18 cellular contexts compared by ENCODE assay signal in the genomic region with DNA sequence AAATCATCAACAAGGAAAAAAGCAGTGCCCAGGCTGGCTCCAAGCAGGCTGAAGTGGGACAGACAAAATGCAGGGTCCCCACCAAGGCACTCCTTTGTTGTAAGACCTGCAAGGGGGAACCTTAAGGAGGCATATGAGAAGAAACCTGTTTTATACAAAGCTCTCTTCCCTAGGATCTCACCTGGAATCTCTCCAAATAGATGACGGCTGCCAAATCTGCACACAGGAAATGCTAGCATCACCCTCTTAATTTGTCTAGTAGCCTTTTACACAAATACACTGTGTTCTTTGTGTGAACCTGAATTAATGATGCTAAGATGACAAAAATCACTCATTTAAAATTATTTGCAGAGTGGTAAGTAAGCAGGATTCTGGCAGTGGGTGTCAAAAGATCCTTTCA.
DNase-seq lines count a peak whose midpoint lies in the region; ATAC-seq and TF ChIP-seq lines count a peak whose summit lies in the region.
"Had no signal": no experiment of that assay in that cellular context is flagged by ENCODE, and none has a peak within 500 bp of the region (broad histone marks: within the 10 kb centered on the region; RNA-seq: fewer than 3 reads in every experiment).

No MANE protein-coding gene starts in this region.

- H3K4me3 ChIP-seq in thyroid gland (replicated peaks in 1 of 3) = no peak overlapping the region
- H3K4me3 ChIP-seq: colonic mucosa, gastroesophageal sphincter had no signal

- no peak overlapping the region for H3K27ac Mint-ChIP-seq in activated T-cell treated with anti-CD3 and anti-CD28 coated beads, Interleukin-2, amount 50 U/mL, for 24 hours
- H3K27ac Mint-ChIP-seq: activated B cell treated with CpG ODN at 0.5 μM for 24 hours; stimulated activated naive B cell treated with anti-CD40 and anti-IgM and Interleukin-4, amounts not matched to agents 10 μg/mL and 1 μg/mL and 100 μg/mL, for 72 hours; type B pancreatic cell had no signal

- no peaks in the 10 kb centered on the region for H3K4me1 Mint-ChIP-seq in activated T-cell treated with anti-CD3 and anti-CD28 coated beads, Interleukin-2, amount 50 U/mL, for 24 hours (ENCODE audit: low read depth)
- H3K4me1 Mint-ChIP-seq: activated B cell treated with CpG ODN at 0.5 μM for 24 hours; stimulated activated naive B cell treated with anti-CD40 and anti-IgM and Interleukin-4, amounts not matched to agents 10 μg/mL and 1 μg/mL and 100 μg/mL, for 72 hours had no signal

- DNase-seq in NCI-H748 (lab: John Stamatoyannopoulos, UW; ENCODE audit: unreplicated experiment) (peak; percentile 10), NCI-H748 treated with DMSO at 0.1 percent for 48 hours (lab: John Stamatoyannopoulos, UW) (no peak), NCI-H774 (lab: John Stamatoyannopoulos, UW) (peak; percentile 20), cerebellar cortex (ENCODE audit: low spot score) (peak; percentile 81), thyroid gland (peak; percentile 30 to 55), NCI-H1105 (lab: John Stamatoyannopoulos, UW) (no peak)
- no peak for DNase-seq in activated T-cell treated with anti-CD3 and anti-CD28 coated beads, Interleukin-2, amount 50 U/mL, for 24 hours
- DNase-seq: activated B cell treated with CpG ODN at 0.5 μM for 24 hours; colonic mucosa; NCI-H1694 treated with DMSO at 0.1 percent for 48 hours; NCI-H82; RPMI8226; stimulated activated naive B cell treated with anti-CD40 and anti-IgM and Interleukin-4, amounts not matched to agents 10 μg/mL and 1 μg/mL and 100 μg/mL, for 72 hours had no signal

- no peaks in the 10 kb centered on the region for H3K36me3 Mint-ChIP-seq in activated T-cell treated with anti-CD3 and anti-CD28 coated beads, Interleukin-2, amount 50 U/mL, for 24 hours (ENCODE audit: low read depth)
- H3K36me3 Mint-ChIP-seq: stimulated activated naive B cell treated with anti-CD40 and anti-IgM and Interleukin-4, amounts not matched to agents 10 μg/mL and 1 μg/mL and 100 μg/mL, for 72 hours; type B pancreatic cell had no signal

- WGBS in thyroid gland, 2 donors = 9 to 19% methylated on average over 1 of the region's 1 CpG

- intact Hi-C loops in thyroid gland (cut with DNase I) = no loop called here

- no peak for TF ChIP-seq POLR2A in thyroid gland (IDR thresholded peaks at IDR 0.05)

- no peaks in the 10 kb centered on the region for H3K9me3 ChIP-seq in thyroid gland
- H3K9me3 ChIP-seq: colonic mucosa, gastroesophageal sphincter, neutrophil had no signal

- no peak overlapping the region for H3K27ac ChIP-seq in thyroid gland
- H3K27ac ChIP-seq: colonic mucosa, gastroesophageal sphincter, neutrophil had no signal

- no peaks in the 10 kb centered on the region for H3K27me3 ChIP-seq in thyroid gland
- H3K27me3 ChIP-seq: colonic mucosa, gastroesophageal sphincter, neutrophil had no signal

- H3K4me1 ChIP-seq in thyroid gland = peaks cover 0 to 12% of the 10 kb centered on the region in 2 donors
- H3K4me1 ChIP-seq: colonic mucosa had no signal

- H3K4me3 Mint-ChIP-seq in activated T-cell treated with anti-CD3 and anti-CD28 coated beads, Interleukin-2, amount 50 U/mL, for 24 hours = no peak overlapping the region
- H3K4me3 Mint-ChIP-seq: activated B cell treated with CpG ODN at 0.5 μM for 24 hours; stimulated activated naive B cell treated with anti-CD40 and anti-IgM and Interleukin-4, amounts not matched to agents 10 μg/mL and 1 μg/mL and 100 μg/mL, for 72 hours; type B pancreatic cell had no signal

- TF ChIP-seq CTCF in thyroid gland (IDR thresholded peaks at IDR 0.05) = no peak

- no peaks in the 10 kb centered on the region for H3K36me3 ChIP-seq in thyroid gland
- H3K36me3 ChIP-seq: colonic mucosa, gastroesophageal sphincter, neutrophil had no signal

- H3K9me3 Mint-ChIP-seq in activated T-cell treated with anti-CD3 and anti-CD28 coated beads, Interleukin-2, amount 50 U/mL, for 24 hours = no peaks in the 10 kb centered on the region
- H3K9me3 Mint-ChIP-seq: activated B cell treated with CpG ODN at 0.5 μM for 24 hours; stimulated activated naive B cell treated with anti-CD40 and anti-IgM and Interleukin-4, amounts not matched to agents 10 μg/mL and 1 μg/mL and 100 μg/mL, for 72 hours; type B pancreatic cell had no signal

- H3K27me3 Mint-ChIP-seq in activated T-cell treated with anti-CD3 and anti-CD28 coated beads, Interleukin-2, amount 50 U/mL, for 24 hours = peaks cover 19% of the 10 kb centered on the region

- no peak for ATAC-seq in HG03097 (IDR thresholded peaks at IDR 0.05; ENCODE audit: low FRiP score, unreplicated experiment)
- ATAC-seq: gastroesophageal sphincter; left lobe of liver; stimulated activated naive B cell treated with anti-CD40 and anti-IgM and Interleukin-4, amounts not matched to agents 10 μg/mL and 1 μg/mL and 100 μg/mL, for 72 hours had no signal

Comparison
In these comparisons a context has a peak if more than half of its experiments do, and no peak if none do; other contexts are left out.
1. DNase-seq: peak in NCI-H748 (single experiment), NCI-H774 (single experiment), cerebellar cortex (single experiment) and thyroid gland (2 of 2); none in NCI-H748 treated with DMSO at 0.1 percent for 48 hours (single experiment), NCI-H1105 (single experiment) and activated T-cell treated with anti-CD3 and anti-CD28 coated beads, Interleukin-2, amount 50 U/mL, for 24 hours (single experiment).